Comparison of ENCODE assay signal across 1 cellular context in the genomic region with DNA sequence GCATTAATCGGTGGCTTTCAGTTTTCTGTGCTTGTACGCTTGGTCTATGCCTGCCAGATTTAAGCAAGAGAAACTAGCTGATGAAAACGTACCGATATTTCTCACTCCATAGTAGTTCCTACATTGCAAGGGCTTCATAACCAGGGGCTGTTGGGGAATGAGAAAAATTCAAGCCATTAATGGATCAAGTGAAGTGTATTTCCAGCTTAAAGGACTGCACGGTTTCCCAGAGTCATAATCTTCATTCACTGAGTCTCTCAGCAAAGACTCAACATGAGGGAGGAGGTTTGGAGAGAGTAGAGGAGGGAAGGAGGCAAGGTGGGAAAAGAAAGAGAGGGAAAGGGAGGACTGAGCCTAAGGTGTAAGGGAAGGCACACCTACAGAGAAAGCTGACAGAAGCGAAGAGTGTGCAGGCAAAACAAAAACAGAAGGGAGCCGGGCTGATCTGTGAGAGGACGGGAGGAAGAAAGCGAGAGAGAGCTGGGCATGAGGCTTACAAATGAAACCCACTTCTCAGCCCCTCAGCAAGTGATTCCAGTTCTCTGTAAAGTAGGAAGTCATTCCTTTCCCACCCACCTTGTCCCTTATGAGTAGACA.
TF ChIP-seq lines count a peak whose summit lies in the region.

No MANE protein-coding gene starts in this region.

TF ChIP-seq in K562, 482 proteins besides CTCF, POLR2A, EP300 and RAD21 (continued from another document):
- TF ChIP-seq, protein P1, sequence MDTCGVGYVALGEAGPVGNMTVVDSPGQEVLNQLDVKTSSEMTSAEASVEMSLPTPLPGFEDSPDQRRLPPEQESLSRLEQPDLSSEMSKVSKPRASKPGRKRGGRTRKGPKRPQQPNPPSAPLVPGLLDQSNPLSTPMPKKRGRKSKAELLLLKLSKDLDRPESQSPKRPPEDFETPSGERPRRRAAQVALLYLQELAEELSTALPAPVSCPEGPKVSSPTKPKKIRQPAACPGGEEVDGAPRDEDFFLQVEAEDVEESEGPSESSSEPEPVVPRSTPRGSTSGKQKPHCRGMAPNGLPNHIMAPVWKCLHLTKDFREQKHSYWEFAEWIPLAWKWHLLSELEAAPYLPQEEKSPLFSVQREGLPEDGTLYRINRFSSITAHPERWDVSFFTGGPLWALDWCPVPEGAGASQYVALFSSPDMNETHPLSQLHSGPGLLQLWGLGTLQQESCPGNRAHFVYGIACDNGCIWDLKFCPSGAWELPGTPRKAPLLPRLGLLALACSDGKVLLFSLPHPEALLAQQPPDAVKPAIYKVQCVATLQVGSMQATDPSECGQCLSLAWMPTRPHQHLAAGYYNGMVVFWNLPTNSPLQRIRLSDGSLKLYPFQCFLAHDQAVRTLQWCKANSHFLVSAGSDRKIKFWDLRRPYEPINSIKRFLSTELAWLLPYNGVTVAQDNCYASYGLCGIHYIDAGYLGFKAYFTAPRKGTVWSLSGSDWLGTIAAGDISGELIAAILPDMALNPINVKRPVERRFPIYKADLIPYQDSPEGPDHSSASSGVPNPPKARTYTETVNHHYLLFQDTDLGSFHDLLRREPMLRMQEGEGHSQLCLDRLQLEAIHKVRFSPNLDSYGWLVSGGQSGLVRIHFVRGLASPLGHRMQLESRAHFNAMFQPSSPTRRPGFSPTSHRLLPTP (IDR thresholded peaks at IDR 0.05; ENCODE audit: borderline replicate concordance, extremely low read depth, insufficient read length): no peak
- TF ChIP-seq, protein P2, sequence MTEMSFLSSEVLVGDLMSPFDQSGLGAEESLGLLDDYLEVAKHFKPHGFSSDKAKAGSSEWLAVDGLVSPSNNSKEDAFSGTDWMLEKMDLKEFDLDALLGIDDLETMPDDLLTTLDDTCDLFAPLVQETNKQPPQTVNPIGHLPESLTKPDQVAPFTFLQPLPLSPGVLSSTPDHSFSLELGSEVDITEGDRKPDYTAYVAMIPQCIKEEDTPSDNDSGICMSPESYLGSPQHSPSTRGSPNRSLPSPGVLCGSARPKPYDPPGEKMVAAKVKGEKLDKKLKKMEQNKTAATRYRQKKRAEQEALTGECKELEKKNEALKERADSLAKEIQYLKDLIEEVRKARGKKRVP (CRISPR knock-in tag; IDR thresholded peaks at IDR 0.05): 0 out of 2 replicates have a peak, but pooled peaks have one; percentile 47
- TF ChIP-seq DNMT1 (IDR thresholded peaks at IDR 0.05): no peak
